Comparison of ENCODE assay signal across 8 cellular contexts in genomic region chr1:155250246-155250632, GRCh38. TPM values are rescaled to one million over a fixed set of nuclear protein-coding genes. Genes with fewer than 3 reads are reported as not detected.
DNase-seq lines count a peak whose midpoint lies in the region; ATAC-seq and TF ChIP-seq lines count a peak whose summit lies in the region.

No MANE protein-coding gene starts in this region.

- H3K27ac ChIP-seq in osteoblast (ENCODE audit: low read depth, low read length), result peak overlapping the region; percentile 53
- H3K27ac ChIP-seq in thyroid gland, result no peak overlapping the region

- peaks cover 4% of the 10 kb centered on the region for H3K36me3 Mint-ChIP-seq in activated naive CD8-positive, alpha-beta T cell treated with anti-CD3 and anti-CD28 coated beads, Interleukin-2, amount 10 ng/mL, durations not matched to agents 7 days and 5 days

- H2AFZ ChIP-seq in osteoblast (ENCODE audit: low read length), result peak overlapping the region; percentile 78

- intact Hi-C loops in thyroid gland (cut with DNase I), result loop anchor here (5.0 kb wide), 1 partner anchor 342 kb away; no protein-coding TSS in a partner anchor

- TF ChIP-seq CTCF in osteoblast (IDR thresholded peaks at IDR 0.05; ENCODE audit: extremely low read depth, low read depth, low read length) (no peak), thyroid gland (IDR thresholded peaks at IDR 0.05) (no peak)

- ATAC-seq in GM18520 (IDR thresholded peaks at IDR 0.05; ENCODE audit: unreplicated experiment), result peak; percentile 3
- ATAC-seq in HG02970 (IDR thresholded peaks at IDR 0.05; ENCODE audit: low FRiP score, unreplicated experiment), result peak; percentile 18
- ATAC-seq in activated naive CD8-positive, alpha-beta T cell treated with anti-CD3 and anti-CD28 coated beads, Interleukin-2, amount 10 ng/mL, durations not matched to agents 7 days and 5 days (ENCODE audit: low read depth), result peak; percentile 27

- H3K27ac Mint-ChIP-seq in activated naive CD8-positive, alpha-beta T cell treated with anti-CD3 and anti-CD28 coated beads, Interleukin-2, amount 10 ng/mL, durations not matched to agents 7 days and 5 days, result peak overlapping the region; percentile 85

- peak overlapping the region; percentile 45 for H3K4me3 ChIP-seq in osteoblast (ENCODE audit: insufficient read depth, low read length)
- peak overlapping the region in 1 of 3 donors; percentile 18 for H3K4me3 ChIP-seq in thyroid gland (replicated peaks in 1 of 3)

- H3K36me3 ChIP-seq in osteoblast (ENCODE audit: insufficient read depth, low read length) (peaks cover 20% of the 10 kb centered on the region), thyroid gland (peaks cover 0 to 4% of the 10 kb centered on the region in 2 donors)

- TF ChIP-seq POLR2A in thyroid gland (IDR thresholded peaks at IDR 0.05), result no peak

- peak overlapping the region; percentile 60 for H3K4me2 ChIP-seq in osteoblast (ENCODE audit: insufficient read depth, low read length)

- H3K27me3 Mint-ChIP-seq in activated naive CD8-positive, alpha-beta T cell treated with anti-CD3 and anti-CD28 coated beads, Interleukin-2, amount 10 ng/mL, durations not matched to agents 7 days and 5 days, result no peaks in the 10 kb centered on the region

- H3K27me3 ChIP-seq in osteoblast (ENCODE audit: insufficient read depth, low read length) (no peaks in the 10 kb centered on the region), thyroid gland (no peaks in the 10 kb centered on the region)

- H3K9me3 ChIP-seq in osteoblast (ENCODE audit: low read depth, low read length) (no peaks in the 10 kb centered on the region), thyroid gland (no peaks in the 10 kb centered on the region)

- peaks cover 21% of the 10 kb centered on the region for H3K4me1 Mint-ChIP-seq in activated naive CD8-positive, alpha-beta T cell treated with anti-CD3 and anti-CD28 coated beads, Interleukin-2, amount 10 ng/mL, durations not matched to agents 7 days and 5 days

- peaks cover 19% of the 10 kb centered on the region for H3K79me2 ChIP-seq in osteoblast (ENCODE audit: insufficient read depth, low read length)

- H3K4me1 ChIP-seq in osteoblast (ENCODE audit: insufficient read depth, low read length) (peaks cover 22% of the 10 kb centered on the region), thyroid gland (peaks cover 14 to 23% of the 10 kb centered on the region in 2 donors)

- DNase-seq in activated naive CD8-positive, alpha-beta T cell treated with anti-CD3 and anti-CD28 coated beads, Interleukin-2, amount 10 ng/mL, durations not matched to agents 7 days and 5 days, result peak; percentile 56
- DNase-seq in osteoblast (ENCODE audit: insufficient read length, low spot score, missing footprints) (no peak), amniotic stem cell (lab: John Stamatoyannopoulos, UW) (no peak), thyroid gland (no peak), COR-L47 (lab: John Stamatoyannopoulos, UW) (no peak), dedifferentiated amniotic fluid mesenchymal stem cell (ENCODE audit: extremely low spot score) (no peak)

- peaks cover 3% of the 10 kb centered on the region for H4K20me1 ChIP-seq in osteoblast (ENCODE audit: insufficient read depth, low read length)

- POLR2A ChIA-PET in activated naive CD8-positive, alpha-beta T cell treated with anti-CD3 and anti-CD28 coated beads, Interleukin-2, amount 10 ng/mL, durations not matched to agents 7 days and 5 days (lab: Charles Lee), result interaction anchor here (0.6 to 4.1 kb wide), 13 partner anchors 10 to 1497 kb away, joined by 3 to 36 read pairs (median 4); partner anchors contain the start of genes CLK2, FDPS, KRTCAP2 and MTX1

- WGBS in thyroid gland, 2 donors, result 43% methylated on average over 4 of the region's 28 CpGs; no CpG with 5 or more reads in 1 of the 2 donors

- peak overlapping the region; percentile 73 for H3K4me3 Mint-ChIP-seq in activated naive CD8-positive, alpha-beta T cell treated with anti-CD3 and anti-CD28 coated beads, Interleukin-2, amount 10 ng/mL, durations not matched to agents 7 days and 5 days

- no peaks in the 10 kb centered on the region for H3K9me3 Mint-ChIP-seq in activated naive CD8-positive, alpha-beta T cell treated with anti-CD3 and anti-CD28 coated beads, Interleukin-2, amount 10 ng/mL, durations not matched to agents 7 days and 5 days

RNA-seq across cellular contexts. Expression of gene ENTREP3, which starts 5.0 kb away (rescaled TPM):
- 10 to 100 TPM; 26.0 to 29.4 TPM for total RNA-seq in activated naive CD8-positive, alpha-beta T cell treated with anti-CD3 and anti-CD28 coated beads, Interleukin-2, amount 10 ng/mL, durations not matched to agents 7 days and 5 days
- total RNA-seq in osteoblast (6.5 and 7.7 TPM in 2 replicates), thyroid gland (10 to 100 TPM in 1 of 4 donors, 1 to 10 TPM in 3; 5.6 to 12.0 (median 7.8) TPM)

RNA-seq across cellular contexts. Expression of gene SCAMP3, which starts 11.9 kb away (rescaled TPM):
- total RNA-seq in activated naive CD8-positive, alpha-beta T cell treated with anti-CD3 and anti-CD28 coated beads, Interleukin-2, amount 10 ng/mL, durations not matched to agents 7 days and 5 days, result 10 to 100 TPM; 81.7 to 84.2 TPM
- total RNA-seq in osteoblast, result 35.9 and 41.3 TPM in 2 replicates
- 10 to 100 TPM; 51.9 to 73.5 (median 62.7) TPM for total RNA-seq in thyroid gland

RNA-seq across cellular contexts. Expression of gene CLK2, which starts 23.1 kb away (rescaled TPM):
- 100 to 1,000 TPM; 110 to 112 TPM for total RNA-seq in activated naive CD8-positive, alpha-beta T cell treated with anti-CD3 and anti-CD28 coated beads, Interleukin-2, amount 10 ng/mL, durations not matched to agents 7 days and 5 days
- total RNA-seq in osteoblast (17.4 and 19.7 TPM in 2 replicates), thyroid gland (10 to 100 TPM; 40.0 to 61.6 (median 56.2) TPM)

RNA-seq across cellular contexts. Expression of gene HCN3, which starts 27.0 kb away (rescaled TPM):
- 1 to 10 TPM; 5.0 to 6.7 TPM for total RNA-seq in activated naive CD8-positive, alpha-beta T cell treated with anti-CD3 and anti-CD28 coated beads, Interleukin-2, amount 10 ng/mL, durations not matched to agents 7 days and 5 days
- total RNA-seq in osteoblast (2.5 and 2.9 TPM in 2 replicates), thyroid gland (1 to 10 TPM; 1.5 to 2.9 (median 2.2) TPM)

RNA-seq across cellular contexts. Expression of gene MTX1, which starts 41.7 kb away (rescaled TPM):
- total RNA-seq in activated naive CD8-positive, alpha-beta T cell treated with anti-CD3 and anti-CD28 coated beads, Interleukin-2, amount 10 ng/mL, durations not matched to agents 7 days and 5 days, result 10 to 100 TPM; 31.5 to 31.7 TPM
- 37.4 and 42.7 TPM in 2 replicates for total RNA-seq in osteoblast
- total RNA-seq in thyroid gland, result 10 to 100 TPM; 37.9 to 75.5 (median 52.1) TPM
